In the genomic region with DNA sequence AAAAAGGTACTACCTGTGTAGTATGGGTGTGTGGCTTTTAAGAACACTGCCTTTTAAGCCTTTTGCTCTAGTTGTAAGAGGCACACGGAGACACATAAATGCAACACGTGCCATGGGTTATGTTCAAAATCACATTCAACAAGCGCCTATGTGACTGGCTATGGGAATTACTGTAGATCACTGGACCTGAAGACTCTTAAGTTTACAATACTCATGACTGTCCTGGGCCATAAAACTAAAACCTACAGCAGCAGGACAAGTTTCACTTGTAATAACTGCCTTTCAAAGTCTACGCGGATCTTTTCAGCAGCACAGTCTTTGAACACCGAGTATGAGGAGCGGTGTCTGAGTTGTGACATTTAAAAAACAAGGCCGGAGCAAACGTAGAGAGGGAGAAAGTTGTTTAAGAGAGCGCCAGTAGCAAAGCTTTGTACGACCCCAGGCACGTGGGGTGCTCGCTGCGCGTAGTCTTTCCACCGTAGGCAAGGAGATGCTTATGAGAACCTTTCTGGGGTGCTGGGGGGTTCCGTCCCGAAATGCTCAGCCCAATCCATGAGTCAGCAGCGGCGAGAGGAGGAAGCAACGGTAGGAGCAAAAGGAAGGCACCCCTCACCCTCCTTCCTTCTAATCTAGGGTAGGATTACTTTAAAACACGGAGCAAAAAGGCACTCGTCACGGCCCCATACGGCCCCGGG, we compare ENCODE assay signal across 8 cellular contexts. TPM values are rescaled to one million over a fixed set of nuclear protein-coding genes. Genes with fewer than 3 reads are reported as not detected.
DNase-seq lines count a peak whose midpoint lies in the region; ATAC-seq, FAIRE-seq and TF ChIP-seq lines count a peak whose summit lies in the region.

No MANE protein-coding gene starts in this region.

- FAIRE-seq in bronchial epithelial cell (lab: Jason Lieb, UNC) = no peak

- peaks cover 30% of the 10 kb centered on the region for H3K36me3 Mint-ChIP-seq in T-cell

- peaks cover 68 to 73% (median 69%) of the 10 kb centered on the region in 3 donors for H3K4me1 Mint-ChIP-seq in T-cell

- peaks cover 5 to 28% (median 18%) of the 10 kb centered on the region in 4 donors for H3K4me1 ChIP-seq in liver (ENCODE audit: control insufficient read depth in 4 of 4, insufficient read depth in 4 of 4, low read length in 3 of 4)

- no peaks in the 10 kb centered on the region for H3K27me3 Mint-ChIP-seq in T-cell

- POLR2A ChIA-PET in T-cell (lab: Charles Lee) = interaction anchor here in 1 of 2 donors (1.5 kb wide), 1 partner anchor 14 kb away, joined by 4 read pairs; no protein-coding TSS in a partner anchor

- no peak for TF ChIP-seq CTCF in bronchial epithelial cell (IDR thresholded peaks at IDR 0.05; ENCODE audit: insufficient read depth, low read length, severe bottlenecking)
- no peak for TF ChIP-seq CTCF in liver (IDR thresholded peaks at IDR 0.05; ENCODE audit: low read depth, low read length, missing input control)

- H3K27ac ChIP-seq in liver (ENCODE audit: low read depth in 1 of 2, low read length in 2 of 2) = peak overlapping the region; percentile 79 to 87

- H3K9me3 Mint-ChIP-seq in T-cell = no peaks in the 10 kb centered on the region

- under 1% methylated on average over 26 of the region's 26 CpGs for WGBS in liver

- peak overlapping the region; percentile 98 to 99 (median 99) for H3K4me3 Mint-ChIP-seq in T-cell

- H3K27me3 ChIP-seq in bronchial epithelial cell (ENCODE audit: control insufficient read depth, insufficient read depth, low read length) (no peaks in the 10 kb centered on the region), liver (ENCODE audit: control insufficient read depth in 4 of 4, insufficient read depth in 4 of 4, low read length in 3 of 4) (no peaks in the 10 kb centered on the region)

- H3K9ac ChIP-seq in liver (ENCODE audit: low read depth in 1 of 2, low read length in 2 of 2) = peak overlapping the region; percentile 51 to 95

- TF ChIP-seq POLR2A in GM18505 (IDR thresholded peaks at IDR 0.05; ENCODE audit: borderline replicate concordance, extremely low read depth, insufficient read depth, insufficient read length) = no peak

- no peak for TF ChIP-seq RAD21 in liver (IDR thresholded peaks at IDR 0.05)

- H3K36me3 ChIP-seq in bronchial epithelial cell (ENCODE audit: control insufficient read depth, insufficient read depth, low read length) (peaks cover 4% of the 10 kb centered on the region), liver (ENCODE audit: control insufficient read depth in 4 of 4, insufficient read depth in 3 of 4, low read depth in 1 of 4, low read length in 3 of 4) (peaks cover 0 to 17% (median 11%) of the 10 kb centered on the region in 4 donors)

- H3K4me3 ChIP-seq in bronchial epithelial cell (ENCODE audit: low read depth, low read length) (peak overlapping the region; percentile 89), liver (ENCODE audit: low read depth in 1 of 3, low read length in 3 of 3) (peak overlapping the region; percentile 86 to 100 (median 98))

- H3K9me3 ChIP-seq in liver (ENCODE audit: control insufficient read depth in 4 of 4, low read length in 3 of 4) = no peaks in the 10 kb centered on the region

- DNase-seq in AG08395 (ENCODE audit: low spot score) = peak; percentile 24
- peak in 26 of 34 experiments; percentile 1 to 37 (median 12) for DNase-seq in T-cell
- peak; percentile 36 for DNase-seq in bronchial epithelial cell (ENCODE audit: low read depth)
- peak; percentile 1 to 4 for DNase-seq in stimulated activated CD8-positive, alpha-beta memory T cell treated with anti-CD3 and anti-CD28 coated beads, Interleukin-2, amount 100 ng/mL, for 1 hour (ENCODE audit: low read depth in 2 of 2)
- DNase-seq in dedifferentiated amniotic fluid mesenchymal stem cell (ENCODE audit: extremely low spot score) = no peak

- H3K27ac Mint-ChIP-seq in T-cell = peak overlapping the region; percentile 94 to 98

- CTCF ChIA-PET in T-cell (lab: Charles Lee) = no interaction called here

- ATAC-seq in GM18505 (IDR thresholded peaks at IDR 0.05; ENCODE audit: unreplicated experiment) (peak; percentile 6), HG03159 (IDR thresholded peaks at IDR 0.05; ENCODE audit: unreplicated experiment) (peak; percentile 17), T-cell (replicated peaks in 1 of 4) (peak; percentile 23 to 36 (median 32))

TF ChIP-seq in liver, 16 proteins besides CTCF, POLR2A, EP300 and RAD21:
- TF ChIP-seq, protein P1, sequence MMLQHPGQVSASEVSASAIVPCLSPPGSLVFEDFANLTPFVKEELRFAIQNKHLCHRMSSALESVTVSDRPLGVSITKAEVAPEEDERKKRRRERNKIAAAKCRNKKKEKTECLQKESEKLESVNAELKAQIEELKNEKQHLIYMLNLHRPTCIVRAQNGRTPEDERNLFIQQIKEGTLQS (IDR thresholded peaks at IDR 0.05) = no peak
- TF ChIP-seq SP1 (IDR thresholded peaks at IDR 0.05) = no peak
- no peak for TF ChIP-seq EGR1 (IDR thresholded peaks at IDR 0.05; ENCODE audit: low read depth in 2 of 2)
- TF ChIP-seq, protein P2, sequence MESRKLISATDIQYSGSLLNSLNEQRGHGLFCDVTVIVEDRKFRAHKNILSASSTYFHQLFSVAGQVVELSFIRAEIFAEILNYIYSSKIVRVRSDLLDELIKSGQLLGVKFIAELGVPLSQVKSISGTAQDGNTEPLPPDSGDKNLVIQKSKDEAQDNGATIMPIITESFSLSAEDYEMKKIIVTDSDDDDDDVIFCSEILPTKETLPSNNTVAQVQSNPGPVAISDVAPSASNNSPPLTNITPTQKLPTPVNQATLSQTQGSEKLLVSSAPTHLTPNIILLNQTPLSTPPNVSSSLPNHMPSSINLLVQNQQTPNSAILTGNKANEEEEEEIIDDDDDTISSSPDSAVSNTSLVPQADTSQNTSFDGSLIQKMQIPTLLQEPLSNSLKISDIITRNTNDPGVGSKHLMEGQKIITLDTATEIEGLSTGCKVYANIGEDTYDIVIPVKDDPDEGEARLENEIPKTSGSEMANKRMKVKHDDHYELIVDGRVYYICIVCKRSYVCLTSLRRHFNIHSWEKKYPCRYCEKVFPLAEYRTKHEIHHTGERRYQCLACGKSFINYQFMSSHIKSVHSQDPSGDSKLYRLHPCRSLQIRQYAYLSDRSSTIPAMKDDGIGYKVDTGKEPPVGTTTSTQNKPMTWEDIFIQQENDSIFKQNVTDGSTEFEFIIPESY (IDR thresholded peaks at IDR 0.05) = no peak
- no peak for TF ChIP-seq HNF4A (conservative IDR thresholded peaks at IDR 0.05)
- no peak for TF ChIP-seq NR2F2 (IDR thresholded peaks at IDR 0.05)
- TF ChIP-seq HNF4G (IDR thresholded peaks at IDR 0.05) = no peak
- TF ChIP-seq RXRA (IDR thresholded peaks at IDR 0.05) = no peak
- TF ChIP-seq, protein P3, sequence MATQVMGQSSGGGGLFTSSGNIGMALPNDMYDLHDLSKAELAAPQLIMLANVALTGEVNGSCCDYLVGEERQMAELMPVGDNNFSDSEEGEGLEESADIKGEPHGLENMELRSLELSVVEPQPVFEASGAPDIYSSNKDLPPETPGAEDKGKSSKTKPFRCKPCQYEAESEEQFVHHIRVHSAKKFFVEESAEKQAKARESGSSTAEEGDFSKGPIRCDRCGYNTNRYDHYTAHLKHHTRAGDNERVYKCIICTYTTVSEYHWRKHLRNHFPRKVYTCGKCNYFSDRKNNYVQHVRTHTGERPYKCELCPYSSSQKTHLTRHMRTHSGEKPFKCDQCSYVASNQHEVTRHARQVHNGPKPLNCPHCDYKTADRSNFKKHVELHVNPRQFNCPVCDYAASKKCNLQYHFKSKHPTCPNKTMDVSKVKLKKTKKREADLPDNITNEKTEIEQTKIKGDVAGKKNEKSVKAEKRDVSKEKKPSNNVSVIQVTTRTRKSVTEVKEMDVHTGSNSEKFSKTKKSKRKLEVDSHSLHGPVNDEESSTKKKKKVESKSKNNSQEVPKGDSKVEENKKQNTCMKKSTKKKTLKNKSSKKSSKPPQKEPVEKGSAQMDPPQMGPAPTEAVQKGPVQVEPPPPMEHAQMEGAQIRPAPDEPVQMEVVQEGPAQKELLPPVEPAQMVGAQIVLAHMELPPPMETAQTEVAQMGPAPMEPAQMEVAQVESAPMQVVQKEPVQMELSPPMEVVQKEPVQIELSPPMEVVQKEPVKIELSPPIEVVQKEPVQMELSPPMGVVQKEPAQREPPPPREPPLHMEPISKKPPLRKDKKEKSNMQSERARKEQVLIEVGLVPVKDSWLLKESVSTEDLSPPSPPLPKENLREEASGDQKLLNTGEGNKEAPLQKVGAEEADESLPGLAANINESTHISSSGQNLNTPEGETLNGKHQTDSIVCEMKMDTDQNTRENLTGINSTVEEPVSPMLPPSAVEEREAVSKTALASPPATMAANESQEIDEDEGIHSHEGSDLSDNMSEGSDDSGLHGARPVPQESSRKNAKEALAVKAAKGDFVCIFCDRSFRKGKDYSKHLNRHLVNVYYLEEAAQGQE (IDR thresholded peaks at IDR 0.05) = no peak
- TF ChIP-seq FOXA2 (IDR thresholded peaks at IDR 0.05) = no peak
- no peak for TF ChIP-seq GABPA (IDR thresholded peaks at IDR 0.05 in 1 of 2, conservative IDR thresholded peaks at IDR 0.05 in 1 of 2)
- no peak for TF ChIP-seq FOXA1 (IDR thresholded peaks at IDR 0.05)
- TF ChIP-seq TAF1 (conservative IDR thresholded peaks at IDR 0.05) = no peak
- TF ChIP-seq, protein P4, sequence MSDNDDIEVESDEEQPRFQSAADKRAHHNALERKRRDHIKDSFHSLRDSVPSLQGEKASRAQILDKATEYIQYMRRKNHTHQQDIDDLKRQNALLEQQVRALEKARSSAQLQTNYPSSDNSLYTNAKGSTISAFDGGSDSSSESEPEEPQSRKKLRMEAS (IDR thresholded peaks at IDR 0.05) = no peak
- no peak for TF ChIP-seq YY1 (IDR thresholded peaks at IDR 0.05)
- TF ChIP-seq JUND (IDR thresholded peaks at IDR 0.05) = no peak

RNA-seq across cellular contexts. Expression of gene DNAJC2, which starts 0.7 kb away (rescaled TPM):
- total RNA-seq in T-cell (10 to 100 TPM; 34.5 to 57.6 (median 40.0) TPM), bronchial epithelial cell (16.8 and 18.7 TPM in 2 replicates), liver (10 to 100 TPM in 1 of 2 donors, 1 to 10 TPM in 1; 7.5 to 11.9 TPM)
- polyA plus RNA-seq in liver = 10 to 100 TPM; 10.1 to 19.6 TPM

RNA-seq across cellular contexts. Expression of gene PSMC2, which starts 3.5 kb away (rescaled TPM):
- total RNA-seq in T-cell (10 to 100 TPM; 61.8 to 72.6 (median 66.6) TPM), bronchial epithelial cell (182 and 186 TPM in 2 replicates), liver (100 to 1,000 TPM in 1 of 2 donors, 10 to 100 TPM in 1; 92.2 to 158 TPM)
- 100 to 1,000 TPM in 1 of 2 donors, 10 to 100 TPM in 1; 92.6 to 102 TPM for polyA plus RNA-seq in liver

RNA-seq across cellular contexts. Expression of gene PMPCB, which starts 46.7 kb away (rescaled TPM):
- total RNA-seq in T-cell (10 to 100 TPM; 62.5 to 91.1 (median 66.2) TPM), bronchial epithelial cell (31.2 and 48.7 TPM in 2 replicates), liver (10 to 100 TPM; 43.3 to 51.0 TPM)
- 10 to 100 TPM; 56.5 to 59.9 TPM for polyA plus RNA-seq in liver
